Comparison of ENCODE assay signal across 1 cellular context in genomic region chr1:16172964-16173446, GRCh38.
TF ChIP-seq lines count a peak whose summit lies in the region.

No MANE protein-coding gene starts in this region.

TF ChIP-seq in K562, 482 proteins besides CTCF, POLR2A, EP300 and RAD21 (continued from another document and continues in another):
- no peak for TF ChIP-seq NELFE (IDR thresholded peaks at IDR 0.05; ENCODE audit: insufficient read depth, insufficient read length)
- TF ChIP-seq ZBTB1 (CRISPR knock-in tag; IDR thresholded peaks at IDR 0.05; ENCODE audit: borderline replicate concordance, low read depth) = no peak
- peak; percentile 44 for TF ChIP-seq TAF1 (IDR thresholded peaks at IDR 0.05; ENCODE audit: control insufficient read depth, extremely low read depth, insufficient read depth, low read length, severe bottlenecking)
- no peak for TF ChIP-seq PHB2 (IDR thresholded peaks at IDR 0.05; ENCODE audit: low read depth)
- TF ChIP-seq NONO (IDR thresholded peaks at IDR 0.05; ENCODE audit: low read depth in 2 of 2, low read length in 1 of 2) = no peak
- no peak for TF ChIP-seq ZHX1 (conservative IDR thresholded peaks at IDR 0.05; ENCODE audit: low read length)
- no peak for TF ChIP-seq ZNF586 (CRISPR knock-in tag; conservative IDR thresholded peaks at IDR 0.05)
- TF ChIP-seq DEAF1 (CRISPR knock-in tag; IDR thresholded peaks at IDR 0.05) = no peak
- TF ChIP-seq MLX (CRISPR knock-in tag; conservative IDR thresholded peaks at IDR 0.05) = no peak
- TF ChIP-seq RNF2 (IDR thresholded peaks at IDR 0.05) = no peak
- no peak for TF ChIP-seq HNRNPL (IDR thresholded peaks at IDR 0.05; ENCODE audit: low read depth, low read length)
- TF ChIP-seq CBX1 (IDR thresholded peaks at IDR 0.05; ENCODE audit: low read depth) = no peak
- no peak for TF ChIP-seq CHD4 (IDR thresholded peaks at IDR 0.05; ENCODE audit: insufficient read depth, insufficient replicate concordance, low read depth, low read length, poor library complexity, severe bottlenecking)
- TF ChIP-seq RCOR1 (IDR thresholded peaks at IDR 0.05; ENCODE audit: borderline replicate concordance in 1 of 2, low read depth in 2 of 2, low read length in 2 of 2) = peak in 1 of 2 experiments; percentile 45; a peak in 2 of 4 replicates
- TF ChIP-seq SNRNP70 (optimal IDR thresholded peaks at IDR 0.05; ENCODE audit: low read depth, low read length) = no peak
- TF ChIP-seq RBM14 (IDR thresholded peaks at IDR 0.05; ENCODE audit: borderline replicate concordance, insufficient read depth, low read depth, low read length) = no peak
- no peak for TF ChIP-seq POLR2AphosphoS2 (IDR thresholded peaks at IDR 0.05; ENCODE audit: low read length)
- TF ChIP-seq MED1 (CRISPR knock-in tag; IDR thresholded peaks at IDR 0.05; ENCODE audit: borderline replicate concordance) = no peak
- TF ChIP-seq CREB3 (tag; conservative IDR thresholded peaks at IDR 0.05; ENCODE audit: low read depth) = no peak
- no peak for TF ChIP-seq ARHGAP35 (IDR thresholded peaks at IDR 0.05; ENCODE audit: partially characterized antibody)
- no peak for TF ChIP-seq ZBTB43 (CRISPR knock-in tag; IDR thresholded peaks at IDR 0.05)
- TF ChIP-seq ZNF274 (IDR thresholded peaks at IDR 0.05; ENCODE audit: borderline replicate concordance, low read depth, low read length) = no peak
- no peak for TF ChIP-seq ARNT (IDR thresholded peaks at IDR 0.05)
- no peak for TF ChIP-seq ZFP30 (CRISPR knock-in tag; IDR thresholded peaks at IDR 0.05; ENCODE audit: borderline replicate concordance)
- TF ChIP-seq ZNF668 (CRISPR knock-in tag; IDR thresholded peaks at IDR 0.05) = no peak
- no peak for TF ChIP-seq THRB (CRISPR knock-in tag; conservative IDR thresholded peaks at IDR 0.05)
- no peak for TF ChIP-seq ZNF239 (CRISPR knock-in tag; IDR thresholded peaks at IDR 0.05)
- peak; percentile 51; the same call in 1 of the 2 replicates for TF ChIP-seq SMAD3 (CRISPR knock-in tag; conservative IDR thresholded peaks at IDR 0.05)
- no peak for TF ChIP-seq CHD2 (IDR thresholded peaks at IDR 0.05; ENCODE audit: low read depth, low read length)
- no peak for TF ChIP-seq ATF2 (CRISPR knock-in tag; IDR thresholded peaks at IDR 0.05)
- TF ChIP-seq HLTF (IDR thresholded peaks at IDR 0.05) = no peak
- no peak for TF ChIP-seq MNT (conservative IDR thresholded peaks at IDR 0.05)
- 0 out of 2 replicates have a peak, but pooled peaks have one; percentile 34 for TF ChIP-seq NR2C1 (IDR thresholded peaks at IDR 0.05)
- TF ChIP-seq NR2C1 (tag; IDR thresholded peaks at IDR 0.05) = peak; percentile 52; the same call in 1 of the 2 replicates
- no peak for TF ChIP-seq HNRNPK (IDR thresholded peaks at IDR 0.05; ENCODE audit: low read depth, low read length, poor library complexity, severe bottlenecking)
- peak; percentile 53; the same call in 1 of the 2 replicates for TF ChIP-seq POLR2AphosphoS5 (IDR thresholded peaks at IDR 0.05; ENCODE audit: control insufficient read depth, insufficient read depth, low read depth, low read length)
- TF ChIP-seq DMBX1 (CRISPR knock-in tag; IDR thresholded peaks at IDR 0.05; ENCODE audit: borderline replicate concordance) = peak; percentile 76
- no peak for TF ChIP-seq ZNF3 (CRISPR knock-in tag; IDR thresholded peaks at IDR 0.05)
- TF ChIP-seq FOXA3 (CRISPR knock-in tag; conservative IDR thresholded peaks at IDR 0.05 in 1 of 2, IDR thresholded peaks at IDR 0.05 in 1 of 2) = no peak
- no peak for TF ChIP-seq BMI1 (IDR thresholded peaks at IDR 0.05; ENCODE audit: low read length)
- no peak for TF ChIP-seq STAT5B (CRISPR knock-in tag; IDR thresholded peaks at IDR 0.05)
- TF ChIP-seq NRF1 (conservative IDR thresholded peaks at IDR 0.05 in 1 of 2, IDR thresholded peaks at IDR 0.05 in 1 of 2) = peak; percentile 21 to 32; a peak in 1 of 4 replicates
- no peak for TF ChIP-seq TEAD2 (tag; IDR thresholded peaks at IDR 0.05)
- TF ChIP-seq ZNF134 (CRISPR knock-in tag; conservative IDR thresholded peaks at IDR 0.05) = no peak
- no peak for TF ChIP-seq RAD51 (IDR thresholded peaks at IDR 0.05; ENCODE audit: borderline replicate concordance, low read depth)
- no peak for TF ChIP-seq RFX1 (IDR thresholded peaks at IDR 0.05)
- peak; percentile 40; the same call in 1 of the 2 replicates for TF ChIP-seq ZBTB7A (IDR thresholded peaks at IDR 0.05; ENCODE audit: borderline replicate concordance, control insufficient read depth, low read depth, low read length)
- TF ChIP-seq KAT7 (CRISPR knock-in tag; IDR thresholded peaks at IDR 0.05; ENCODE audit: borderline replicate concordance) = no peak
- no peak for TF ChIP-seq ZSCAN32 (CRISPR knock-in tag; IDR thresholded peaks at IDR 0.05)
- TF ChIP-seq ZKSCAN1 (IDR thresholded peaks at IDR 0.05; ENCODE audit: low read depth, low read length) = peak; percentile 10; the same call in 1 of the 2 replicates
- TF ChIP-seq XRCC4 (IDR thresholded peaks at IDR 0.05; ENCODE audit: extremely low read depth, insufficient read depth, insufficient read length) = no peak
- TF ChIP-seq MEF2A (IDR thresholded peaks at IDR 0.05; ENCODE audit: control insufficient read depth, low read depth, low read length) = no peak
- no peak for TF ChIP-seq SFPQ (IDR thresholded peaks at IDR 0.05; ENCODE audit: low read depth, low read length)
- 0 out of 2 replicates have a peak, but pooled peaks have one; percentile 54 for TF ChIP-seq MEF2D (tag; conservative IDR thresholded peaks at IDR 0.05; ENCODE audit: low read depth)
- TF ChIP-seq DIDO1 (tag; IDR thresholded peaks at IDR 0.05; ENCODE audit: low read depth) = no peak
- TF ChIP-seq ZSCAN29 (IDR thresholded peaks at IDR 0.05) = no peak
- TF ChIP-seq ETV6 (IDR thresholded peaks at IDR 0.05; ENCODE audit: borderline replicate concordance in 1 of 2, low read depth in 2 of 2, low read length in 1 of 2) = no peak
- no peak for TF ChIP-seq ETV6 (CRISPR knock-in tag; IDR thresholded peaks at IDR 0.05; ENCODE audit: borderline replicate concordance)
- no peak for TF ChIP-seq GABPB2 (CRISPR knock-in tag; conservative IDR thresholded peaks at IDR 0.05)
